In the genomic region with DNA sequence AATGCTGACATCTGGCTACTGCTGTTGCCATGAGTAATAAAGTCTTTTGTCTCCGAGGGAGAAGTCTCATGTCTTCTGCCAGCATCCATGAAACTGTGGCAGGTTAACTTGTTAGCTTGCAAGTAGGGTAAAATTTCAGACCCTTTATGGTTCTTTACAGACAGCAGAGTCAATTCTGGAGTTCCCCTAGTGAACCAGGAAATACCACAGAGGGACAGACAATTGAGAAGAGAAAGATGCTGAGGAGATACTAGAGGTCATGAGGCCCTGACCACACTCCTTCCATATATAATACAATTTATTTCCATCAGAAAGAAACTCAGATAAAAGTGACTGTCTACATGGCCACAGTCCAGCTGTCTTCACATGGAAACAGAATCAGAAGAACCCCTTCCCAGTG, we compare ENCODE assay signal across 18 cellular contexts.
"Had no signal": no experiment of that assay in that cellular context is flagged by ENCODE, and none has a peak within 500 bp of the region (broad histone marks: within the 10 kb centered on the region; RNA-seq: fewer than 3 reads in every experiment).

No MANE protein-coding gene starts in this region.

- H3K36me3 ChIP-seq: neutrophil, right lobe of liver had no signal

- H3K4me3 ChIP-seq: hepatocyte, psoas muscle, right lobe of liver had no signal

- H3K79me2 ChIP-seq: hepatocyte had no signal

- H2AFZ ChIP-seq: hepatocyte had no signal

- H3K9me3 ChIP-seq: neutrophil, psoas muscle, right lobe of liver had no signal

- H3K4me2 ChIP-seq: hepatocyte had no signal

- DNase-seq: dermis blood vessel endothelial cell; effector CD4-positive, alpha-beta T cell; foreskin melanocyte; head of caudate nucleus; kidney; left colon; mesendoderm; naive B cell; psoas muscle; retina; right lobe of liver; stimulated activated CD4-positive, alpha-beta T cell treated with anti-CD3 and anti-CD28 coated beads, Interleukin-15, amount 100 ng/mL, for 24 hours; stimulated activated CD4-positive, alpha-beta T cell treated with anti-CD3 and anti-CD28 coated beads, Interleukin-1b, Interleukin-23, amount 100 ng/mL, for 48 hours; stimulated activated CD4-positive, alpha-beta T cell treated with anti-CD3 and anti-CD28 coated beads, Interleukin-4, amount 100 ng/mL, for 24 hours; trophoblast cell had no signal

- H3K27me3 ChIP-seq: hepatocyte, neutrophil, right lobe of liver had no signal

- H3K27me3 Mint-ChIP-seq: naive B cell; stimulated activated memory B cell treated with anti-CD40 and anti-IgM and Interleukin-4, amounts not matched to agents 10 μg/mL and 1 μg/mL and 100 μg/mL, for 72 hours had no signal

- ATAC-seq: left colon; right lobe of liver; stimulated activated memory B cell treated with anti-CD40 and anti-IgM and Interleukin-4, amounts not matched to agents 10 μg/mL and 1 μg/mL and 100 μg/mL, for 72 hours had no signal

- H3K4me1 Mint-ChIP-seq: naive B cell; stimulated activated memory B cell treated with anti-CD40 and anti-IgM and Interleukin-4, amounts not matched to agents 10 μg/mL and 1 μg/mL and 100 μg/mL, for 72 hours had no signal

- H3K4me3 Mint-ChIP-seq: naive B cell; stimulated activated memory B cell treated with anti-CD40 and anti-IgM and Interleukin-4, amounts not matched to agents 10 μg/mL and 1 μg/mL and 100 μg/mL, for 72 hours had no signal

- H3K27ac ChIP-seq: hepatocyte, neutrophil, psoas muscle, right lobe of liver had no signal

- H3K4me1 ChIP-seq: psoas muscle, right lobe of liver had no signal

- H3K27ac Mint-ChIP-seq: naive B cell; stimulated activated memory B cell treated with anti-CD40 and anti-IgM and Interleukin-4, amounts not matched to agents 10 μg/mL and 1 μg/mL and 100 μg/mL, for 72 hours had no signal
